Comparison of ENCODE assay signal across 1 cellular context in the genomic region with DNA sequence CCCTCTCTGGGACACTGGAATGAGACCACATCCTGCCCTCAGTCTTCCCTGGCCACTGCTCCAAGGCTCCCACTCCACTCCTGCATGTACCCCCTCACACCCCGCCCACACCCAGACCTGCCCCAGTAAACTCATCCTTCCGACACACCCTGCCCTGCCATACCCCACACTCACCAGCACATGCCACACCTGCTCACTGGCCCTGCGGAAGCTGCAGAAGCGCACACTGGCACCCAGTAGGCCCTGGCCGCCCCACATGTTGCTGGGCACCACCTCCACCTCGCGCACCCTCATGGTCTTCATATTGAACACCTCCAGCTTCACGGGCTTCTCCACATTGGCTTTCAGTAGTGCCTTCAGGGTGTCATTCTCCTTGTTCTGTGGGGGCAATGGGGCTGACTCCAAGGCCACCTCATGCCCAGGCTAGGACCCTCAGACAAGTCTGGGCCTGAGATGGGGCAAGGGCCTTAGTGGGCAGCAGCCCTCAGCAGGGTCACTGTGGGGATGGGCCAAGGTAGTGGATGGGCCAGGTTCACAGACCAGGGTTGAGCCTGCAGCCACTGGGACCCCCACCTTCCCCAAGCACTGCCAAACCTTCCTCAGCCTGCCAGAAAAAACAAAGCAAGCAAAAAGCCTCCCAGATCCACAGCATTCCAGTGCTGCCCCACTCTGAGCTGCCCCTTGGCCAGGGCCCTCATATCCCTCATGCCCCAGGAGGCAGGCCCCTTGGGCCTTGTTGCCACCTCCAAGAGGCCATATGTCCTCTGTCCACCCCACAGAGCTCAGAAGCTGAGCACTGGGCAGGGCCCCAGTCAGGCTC.
TF ChIP-seq lines count a peak whose summit lies in the region.

No MANE protein-coding gene starts in this region.

TF ChIP-seq in HEK293, 187 proteins besides CTCF, POLR2A, EP300 and RAD21 (continued from another document):
- TF ChIP-seq EGR2 (tag by site-specific recombination; IDR thresholded peaks at IDR 0.05; ENCODE audit: low read depth): 0 out of 2 replicates have a peak, but pooled peaks have one; percentile 8
- TF ChIP-seq GLIS1 (tag by site-specific recombination; IDR thresholded peaks at IDR 0.05): peak; percentile 77
- TF ChIP-seq, protein P1, sequence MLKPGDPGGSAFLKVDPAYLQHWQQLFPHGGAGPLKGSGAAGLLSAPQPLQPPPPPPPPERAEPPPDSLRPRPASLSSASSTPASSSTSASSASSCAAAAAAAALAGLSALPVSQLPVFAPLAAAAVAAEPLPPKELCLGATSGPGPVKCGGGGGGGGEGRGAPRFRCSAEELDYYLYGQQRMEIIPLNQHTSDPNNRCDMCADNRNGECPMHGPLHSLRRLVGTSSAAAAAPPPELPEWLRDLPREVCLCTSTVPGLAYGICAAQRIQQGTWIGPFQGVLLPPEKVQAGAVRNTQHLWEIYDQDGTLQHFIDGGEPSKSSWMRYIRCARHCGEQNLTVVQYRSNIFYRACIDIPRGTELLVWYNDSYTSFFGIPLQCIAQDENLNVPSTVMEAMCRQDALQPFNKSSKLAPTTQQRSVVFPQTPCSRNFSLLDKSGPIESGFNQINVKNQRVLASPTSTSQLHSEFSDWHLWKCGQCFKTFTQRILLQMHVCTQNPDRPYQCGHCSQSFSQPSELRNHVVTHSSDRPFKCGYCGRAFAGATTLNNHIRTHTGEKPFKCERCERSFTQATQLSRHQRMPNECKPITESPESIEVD (tag by site-specific recombination; IDR thresholded peaks at IDR 0.05): no peak
TF ChIP-seq in HEK293: peak in this region for 2.
